Comparison of ENCODE assay signal across 27 cellular contexts in the genomic region with DNA sequence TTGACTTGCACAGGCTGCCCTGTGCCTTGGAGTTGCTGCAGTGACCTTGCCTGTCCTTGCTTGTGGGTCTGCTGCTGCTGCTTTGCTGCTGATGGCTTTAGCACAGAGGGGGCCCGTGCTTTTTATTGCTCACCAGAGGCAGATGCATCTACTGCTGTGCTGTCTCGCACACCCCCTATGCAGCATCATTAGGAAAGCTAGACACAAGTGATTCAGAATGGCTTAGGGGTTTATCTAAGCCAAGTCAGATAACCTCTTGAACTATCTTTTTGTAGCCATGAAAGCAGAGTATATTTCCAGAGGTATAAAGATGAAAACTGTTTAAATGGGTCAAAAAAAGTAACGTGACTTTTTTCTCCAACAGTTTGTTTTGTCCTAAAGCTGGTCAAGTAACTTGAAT. TPM values are rescaled to one million over a fixed set of nuclear protein-coding genes. Genes with fewer than 3 reads are reported as not detected.
DNase-seq lines count a peak whose midpoint lies in the region; ATAC-seq and TF ChIP-seq lines count a peak whose summit lies in the region.
"Had no signal": no experiment of that assay in that cellular context is flagged by ENCODE, and none has a peak within 500 bp of the region (broad histone marks: within the 10 kb centered on the region; RNA-seq: fewer than 3 reads in every experiment).

No MANE protein-coding gene starts in this region.

- H3K4me1 Mint-ChIP-seq in activated CD4-positive, alpha-beta T cell treated with anti-CD3 and anti-CD28 coated beads, Interleukin-2, amount 10 ng/mL, durations not matched to agents 24 days and 14 days, result peaks cover 39% of the 10 kb centered on the region
- H3K4me1 Mint-ChIP-seq in natural killer cell, result peaks cover 37 to 46% of the 10 kb centered on the region in 2 donors
- peaks cover 26 to 36% of the 10 kb centered on the region in 2 donors for H3K4me1 Mint-ChIP-seq in natural killer cell treated with Interleukin-12 subunit alpha and Interleukin-12 subunit beta and Interleukin-15 and Interleukin-18, amount 100 ng/mL, for 72 hours (ENCODE audit: low read depth in 2 of 2)
- peaks cover 45% of the 10 kb centered on the region for H3K4me1 Mint-ChIP-seq in central memory CD8-positive, alpha-beta T cell
- peaks cover 63% of the 10 kb centered on the region for H3K4me1 Mint-ChIP-seq in stimulated activated naive CD8-positive, alpha-beta T cell treated with anti-CD3 and anti-CD28 coated beads, Interleukin-15, amount 100 ng/mL, for 72 hours
- H3K4me1 Mint-ChIP-seq: endodermal cell had no signal

- H3K4me3 Mint-ChIP-seq in activated CD4-positive, alpha-beta T cell treated with anti-CD3 and anti-CD28 coated beads, Interleukin-2, amount 10 ng/mL, durations not matched to agents 24 days and 14 days, result no peak overlapping the region
- no peak overlapping the region for H3K4me3 Mint-ChIP-seq in natural killer cell
- H3K4me3 Mint-ChIP-seq in natural killer cell treated with Interleukin-12 subunit alpha and Interleukin-12 subunit beta and Interleukin-15 and Interleukin-18, amount 100 ng/mL, for 72 hours, result no peak overlapping the region
- peak overlapping the region; percentile 54 for H3K4me3 Mint-ChIP-seq in central memory CD8-positive, alpha-beta T cell
- H3K4me3 Mint-ChIP-seq in stimulated activated naive CD8-positive, alpha-beta T cell treated with anti-CD3 and anti-CD28 coated beads, Interleukin-15, amount 100 ng/mL, for 72 hours, result peak overlapping the region in 1 of 2 donors; percentile 39
- H3K4me3 Mint-ChIP-seq: endodermal cell, memory B cell had no signal

- no peaks in the 10 kb centered on the region for H3K27me3 Mint-ChIP-seq in activated CD4-positive, alpha-beta T cell treated with anti-CD3 and anti-CD28 coated beads, Interleukin-2, amount 10 ng/mL, durations not matched to agents 24 days and 14 days
- no peaks in the 10 kb centered on the region for H3K27me3 Mint-ChIP-seq in natural killer cell (ENCODE audit: low read depth in 2 of 2)
- H3K27me3 Mint-ChIP-seq in natural killer cell treated with Interleukin-12 subunit alpha and Interleukin-12 subunit beta and Interleukin-15 and Interleukin-18, amount 100 ng/mL, for 72 hours, result no peaks in the 10 kb centered on the region
- H3K27me3 Mint-ChIP-seq in central memory CD8-positive, alpha-beta T cell, result no peaks in the 10 kb centered on the region
- H3K27me3 Mint-ChIP-seq in stimulated activated naive CD8-positive, alpha-beta T cell treated with anti-CD3 and anti-CD28 coated beads, Interleukin-15, amount 100 ng/mL, for 72 hours, result no peaks in the 10 kb centered on the region
- H3K27me3 Mint-ChIP-seq: memory B cell had no signal

- peak overlapping the region; percentile 56 for H3K27ac Mint-ChIP-seq in activated CD4-positive, alpha-beta T cell treated with anti-CD3 and anti-CD28 coated beads, Interleukin-2, amount 10 ng/mL, durations not matched to agents 24 days and 14 days
- peak overlapping the region; percentile 43 to 74 for H3K27ac Mint-ChIP-seq in natural killer cell
- peak overlapping the region in 1 of 2 donors; percentile 61 for H3K27ac Mint-ChIP-seq in natural killer cell treated with Interleukin-12 subunit alpha and Interleukin-12 subunit beta and Interleukin-15 and Interleukin-18, amount 100 ng/mL, for 72 hours
- H3K27ac Mint-ChIP-seq in central memory CD8-positive, alpha-beta T cell (ENCODE audit: low read depth), result peak overlapping the region; percentile 86
- peak overlapping the region; percentile 76 to 91 for H3K27ac Mint-ChIP-seq in stimulated activated naive CD8-positive, alpha-beta T cell treated with anti-CD3 and anti-CD28 coated beads, Interleukin-15, amount 100 ng/mL, for 72 hours
- H3K27ac Mint-ChIP-seq: endodermal cell, memory B cell had no signal

- no peaks in the 10 kb centered on the region for H3K9me3 Mint-ChIP-seq in activated CD4-positive, alpha-beta T cell treated with anti-CD3 and anti-CD28 coated beads, Interleukin-2, amount 10 ng/mL, durations not matched to agents 24 days and 14 days
- no peaks in the 10 kb centered on the region for H3K9me3 Mint-ChIP-seq in natural killer cell
- H3K9me3 Mint-ChIP-seq in natural killer cell treated with Interleukin-12 subunit alpha and Interleukin-12 subunit beta and Interleukin-15 and Interleukin-18, amount 100 ng/mL, for 72 hours, result no peaks in the 10 kb centered on the region
- H3K9me3 Mint-ChIP-seq in central memory CD8-positive, alpha-beta T cell, result no peaks in the 10 kb centered on the region
- no peaks in the 10 kb centered on the region for H3K9me3 Mint-ChIP-seq in stimulated activated naive CD8-positive, alpha-beta T cell treated with anti-CD3 and anti-CD28 coated beads, Interleukin-15, amount 100 ng/mL, for 72 hours
- H3K9me3 Mint-ChIP-seq: endodermal cell, memory B cell had no signal

- no peak for DNase-seq in activated CD4-positive, alpha-beta T cell treated with anti-CD3 and anti-CD28 coated beads, Interleukin-2, amount 10 ng/mL, durations not matched to agents 24 days and 14 days
- DNase-seq in activated CD4-positive, alpha-beta T cell treated with anti-CD3 and anti-CD28 coated beads for 4 hours, result no peak
- DNase-seq in natural killer cell, result no peak
- DNase-seq in natural killer cell treated with Interleukin-12 subunit alpha and Interleukin-12 subunit beta and Interleukin-15 and Interleukin-18, amount 100 ng/mL, for 72 hours (ENCODE audit: low spot score), result no peak
- no peak for DNase-seq in central memory CD8-positive, alpha-beta T cell (ENCODE audit: low spot score in 2 of 2)
- no peak for DNase-seq in stimulated activated naive CD8-positive, alpha-beta T cell treated with anti-CD3 and anti-CD28 coated beads, Interleukin-15, amount 100 ng/mL, for 72 hours
- DNase-seq in glomerular visceral epithelial cell (ENCODE audit: extremely low spot score), result no peak
- DNase-seq in T-helper 1 cell, result no peak
- DNase-seq: 8988T; activated CD4-positive, alpha-beta T cell treated with anti-CD3 and anti-CD28 coated beads for 1 hour; activated CD8-positive, alpha-beta memory T cell treated with anti-CD3 and anti-CD28 coated beads, Interleukin-2, amount 50 U/mL, for 48 hours; activated effector memory CD4-positive, alpha-beta T cell treated with anti-CD3 and anti-CD28 coated beads, Interleukin-2, amount 50 U/mL, for 16 hours; colonic mucosa; endodermal cell; foreskin keratinocyte; KBM-7; NCI-H1417 treated with DMSO at 0.1 percent for 48 hours; NCI-H2081 treated with DMSO at 0.1 percent for 48 hours; NCI-H82; nucleus accumbens; psoas muscle; RPMI8226; SK-N-SH; stimulated activated CD4-positive, alpha-beta T cell treated with anti-CD3 and anti-CD28 coated beads, Interleukin-15, amount 100 ng/mL, for 24 hours; stomach; tibial artery had no signal

- TF ChIP-seq CTCF in natural killer cell (IDR thresholded peaks at IDR 0.05), result no peak

- intact Hi-C loops in activated CD4-positive, alpha-beta T cell treated with anti-CD3 and anti-CD28 coated beads, Interleukin-2, amount 10 ng/mL, durations not matched to agents 24 days and 14 days (cut with micrococcal nuclease), result no loop called here
- intact Hi-C loops in natural killer cell (cut with micrococcal nuclease), result no loop called here

- peaks cover 75% of the 10 kb centered on the region for H3K36me3 Mint-ChIP-seq in activated CD4-positive, alpha-beta T cell treated with anti-CD3 and anti-CD28 coated beads, Interleukin-2, amount 10 ng/mL, durations not matched to agents 24 days and 14 days (ENCODE audit: low read depth)
- H3K36me3 Mint-ChIP-seq in natural killer cell, result peaks cover 11% of the 10 kb centered on the region
- H3K36me3 Mint-ChIP-seq in natural killer cell treated with Interleukin-12 subunit alpha and Interleukin-12 subunit beta and Interleukin-15 and Interleukin-18, amount 100 ng/mL, for 72 hours, result peaks cover 38% of the 10 kb centered on the region
- H3K36me3 Mint-ChIP-seq in central memory CD8-positive, alpha-beta T cell (ENCODE audit: insufficient read depth), result peaks cover 79% of the 10 kb centered on the region

- ATAC-seq in natural killer cell, result no peak
- ATAC-seq in natural killer cell treated with Interleukin-12 subunit alpha and Interleukin-12 subunit beta and Interleukin-15 and Interleukin-18, amount 100 ng/mL, for 72 hours, result no peak
- ATAC-seq in central memory CD8-positive, alpha-beta T cell (replicated peaks; ENCODE audit: extremely low read depth, poor library complexity, severe bottlenecking), result peak; percentile 19
- ATAC-seq in stimulated activated naive CD8-positive, alpha-beta T cell treated with anti-CD3 and anti-CD28 coated beads, Interleukin-15, amount 100 ng/mL, for 72 hours, result peak; percentile 17
- ATAC-seq: foreskin keratinocyte had no signal

RNA-seq across cellular contexts. Expression of gene GTF3A, which starts 7.8 kb away (rescaled TPM):
- 279 and 284 TPM in 2 replicates for total RNA-seq in activated CD4-positive, alpha-beta T cell treated with anti-CD3 and anti-CD28 coated beads, Interleukin-2, amount 10 ng/mL, durations not matched to agents 24 days and 14 days
- 100 to 1,000 TPM; 129 to 132 (median 130) TPM for total RNA-seq in natural killer cell
- total RNA-seq in natural killer cell treated with Interleukin-12 subunit alpha and Interleukin-12 subunit beta and Interleukin-15 and Interleukin-18, amount 100 ng/mL, for 72 hours, result 100 to 1,000 TPM; 107 to 244 TPM

RNA-seq across cellular contexts. Expression of gene MTIF3, which starts 18.2 kb away (rescaled TPM):
- total RNA-seq in activated CD4-positive, alpha-beta T cell treated with anti-CD3 and anti-CD28 coated beads, Interleukin-2, amount 10 ng/mL, durations not matched to agents 24 days and 14 days, result 28.8 and 30.4 TPM in 2 replicates
- 10 to 100 TPM; 30.2 to 56.6 (median 36.8) TPM for total RNA-seq in natural killer cell
- total RNA-seq in natural killer cell treated with Interleukin-12 subunit alpha and Interleukin-12 subunit beta and Interleukin-15 and Interleukin-18, amount 100 ng/mL, for 72 hours, result 10 to 100 TPM; 31.4 to 41.8 TPM

Comparison
In these comparisons a context has a peak if more than half of its experiments do, and no peak if none do; other contexts are left out.
1. ATAC-seq: peak in central memory CD8-positive, alpha-beta T cell (single experiment) and stimulated activated naive CD8-positive, alpha-beta T cell treated with anti-CD3 and anti-CD28 coated beads, Interleukin-15, amount 100 ng/mL, for 72 hours (single experiment); none in natural killer cell (0 of 3) and natural killer cell treated with Interleukin-12 subunit alpha and Interleukin-12 subunit beta and Interleukin-15 and Interleukin-18, amount 100 ng/mL, for 72 hours (0 of 2).